ENCODE assay signal across 16 cellular contexts in the genomic region with DNA sequence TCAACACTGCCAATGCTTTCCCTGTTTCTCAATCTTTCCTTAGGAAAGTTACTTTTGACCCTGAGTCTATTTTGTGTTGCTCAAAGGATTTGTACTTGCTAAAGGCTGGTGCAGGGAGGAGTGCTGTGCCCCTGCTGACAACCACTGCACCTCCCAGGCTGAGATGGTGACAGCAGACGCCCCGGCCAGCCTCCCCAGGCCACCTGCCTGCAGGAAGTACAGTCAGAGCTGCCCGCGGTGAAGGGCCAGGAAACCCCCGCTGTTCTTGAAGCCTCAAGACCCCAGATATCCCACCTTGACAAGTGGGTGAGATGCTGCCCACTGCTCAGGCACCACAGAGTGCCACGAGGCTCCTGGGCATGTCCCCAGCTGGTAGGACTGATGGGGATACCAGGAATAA. TPM values are rescaled to one million over a fixed set of nuclear protein-coding genes. Genes with fewer than 3 reads are reported as not detected.
DNase-seq lines count a peak whose midpoint lies in the region; ATAC-seq, FAIRE-seq and TF ChIP-seq lines count a peak whose summit lies in the region.
"Had no signal": no experiment of that assay in that cellular context is flagged by ENCODE, and none has a peak within 500 bp of the region (broad histone marks: within the 10 kb centered on the region; RNA-seq: fewer than 3 reads in every experiment).

No MANE protein-coding gene starts in this region.

- SMC1A ChIA-PET in GM12878 (lab: Charles Lee; ENCODE audit: uncharacterized antibody, unreplicated experiment) = no interaction called here

- TF ChIP-seq POLR2A in GM12892 (IDR thresholded peaks at IDR 0.05; ENCODE audit: low read depth, low read length) = no peak
- TF ChIP-seq POLR2A in GM12878 (IDR thresholded peaks at IDR 0.05; ENCODE audit: low read depth, low read length) = no peak

- no peak overlapping the region for H3K4me3 ChIP-seq in GM12878
- H3K4me3 ChIP-seq: HAP-1, K562 had no signal

- no TSS peak for BruUV-seq in GM12878 (replicated peaks; lab: Mats Ljungman, UMichigan)

- FAIRE-seq in GM12892 (lab: Jason Lieb, UNC) (peak; percentile 54), GM12878 (lab: Jason Lieb, UNC) (no peak)
- FAIRE-seq: K562 had no signal

- intact Hi-C loops in GM12878 (cut with micrococcal nuclease; ENCODE audit: unreplicated experiment) (no loop called here), sciatic nerve (cut with DNase I) (no loop called here)

- H2AFZ ChIP-seq in GM12878 (ENCODE audit: control insufficient read depth, low read depth, low read length) = peak overlapping the region; percentile 55

- RAD21 ChIA-PET in GM12878 (lab: Charles Lee; ENCODE audit: unreplicated experiment) = interaction anchor here (0.7 kb wide), 1 partner anchor 506 kb away, joined by 4 read pairs; no protein-coding TSS in a partner anchor

- peaks cover 15% of the 10 kb centered on the region for H3K4me1 ChIP-seq in GM12878 (ENCODE audit: control insufficient read depth, insufficient read depth, low read length)
- H3K4me1 ChIP-seq: Caco-2, HAP-1 had no signal

- no peaks in the 10 kb centered on the region for H3K79me2 ChIP-seq in GM12878 (ENCODE audit: control insufficient read depth, insufficient read depth, low read length)

- no peaks in the 10 kb centered on the region for H3K27me3 ChIP-seq in GM12878 (replicated peaks in 1 of 2; ENCODE audit: control insufficient read depth in 2 of 2, insufficient read depth in 2 of 2, low read length in 1 of 2)

- POLR2A ChIA-PET in GM12878 (lab: Charles Lee) = interaction anchor here (0.6 to 0.7 kb wide), 2 partner anchors 511 to 933 kb away, joined by 3 read pairs; partner anchors contain the start of gene SERINC5

- H4K20me1 ChIP-seq in GM12878 (ENCODE audit: control insufficient read depth, insufficient read depth) = no peaks in the 10 kb centered on the region

- no peak for TF ChIP-seq CTCF in GM12878 (IDR thresholded peaks at IDR 0.05 in 2 of 3, conservative IDR thresholded peaks at IDR 0.05 in 1 of 3; ENCODE audit: control insufficient read depth in 2 of 3, extremely low read depth in 1 of 3, insufficient read depth in 1 of 3, low read depth in 3 of 3, low read length in 3 of 3)

- CTCF ChIA-PET in GM12878 (lab: Yijun Ruan, JAX) = interaction anchor here (0.6 to 5.3 kb wide), 4 partner anchors 18 to 997 kb away, joined by 3 to 24 read pairs (median 4); no protein-coding TSS in a partner anchor

- H3K9ac ChIP-seq in GM12878 (ENCODE audit: control insufficient read depth, insufficient read depth, low read length) = no peak overlapping the region

- no peaks in the 10 kb centered on the region for H3K9me3 ChIP-seq in GM12878 (replicated peaks; ENCODE audit: control insufficient read depth, insufficient read depth, low read length)
- H3K9me3 ChIP-seq: Caco-2, HAP-1 had no signal

- TF ChIP-seq RAD21 in GM12878 (IDR thresholded peaks at IDR 0.05; ENCODE audit: insufficient read depth, low read depth, low read length) = no peak

- TF ChIP-seq EP300 in GM12878 (IDR thresholded peaks at IDR 0.05; ENCODE audit: borderline replicate concordance in 1 of 2, control insufficient read depth in 1 of 2, low read depth in 2 of 2, low read length in 2 of 2) = no peak

- no peak overlapping the region for H3K27ac ChIP-seq in GM12878 (ENCODE audit: control insufficient read depth, insufficient read depth)

- ATAC-seq in HG02885 (IDR thresholded peaks at IDR 0.05; ENCODE audit: poor library complexity, unreplicated experiment) (peak; percentile 57), GM12878 (peak; percentile 84), sciatic nerve (peak; percentile 26), GM21529 (IDR thresholded peaks at IDR 0.05; ENCODE audit: unreplicated experiment) (no peak)
- ATAC-seq: K562 had no signal

- no peak overlapping the region; the same call in 1 of the 2 replicates for H3K4me2 ChIP-seq in GM12878 (ENCODE audit: control insufficient read depth, insufficient read depth)

- DNase-seq in GM12892 (ENCODE audit: insufficient read length) (no peak), GM12878 (ENCODE audit: low read depth, low spot score) (no peak), sciatic nerve (ENCODE audit: low spot score) (no peak), NCI-H446 (lab: John Stamatoyannopoulos, UW) (no peak), GDM1 (lab: John Stamatoyannopoulos, UW) (no peak)
- DNase-seq: Caco-2, DMS153, NCI-H187, NCI-H345, NCI-H526 treated with DMSO at 0.1 percent for 48 hours, RPMI8226, SIG-M5 had no signal

- no peaks in the 10 kb centered on the region for H3K36me3 ChIP-seq in GM12878 (ENCODE audit: control insufficient read depth in 2 of 2, insufficient read depth in 2 of 2, low read length in 1 of 2)
- H3K36me3 ChIP-seq: HAP-1 had no signal

- in situ Hi-C loops in GM12878 (cut with MboI) = no loop called here

- 19% methylated on average over 6 of the region's 6 CpGs for WGBS in GM12878 (ENCODE audit: insufficient coverage, insufficient replicate concordance, low lambda C conversion rate, missing lambda C conversion rate)

TF ChIP-seq in GM12878, 131 proteins besides CTCF, POLR2A, EP300 and RAD21:
- no peak for TF ChIP-seq ASH2L (IDR thresholded peaks at IDR 0.05; ENCODE audit: borderline replicate concordance, low read depth)
- TF ChIP-seq, protein P1, sequence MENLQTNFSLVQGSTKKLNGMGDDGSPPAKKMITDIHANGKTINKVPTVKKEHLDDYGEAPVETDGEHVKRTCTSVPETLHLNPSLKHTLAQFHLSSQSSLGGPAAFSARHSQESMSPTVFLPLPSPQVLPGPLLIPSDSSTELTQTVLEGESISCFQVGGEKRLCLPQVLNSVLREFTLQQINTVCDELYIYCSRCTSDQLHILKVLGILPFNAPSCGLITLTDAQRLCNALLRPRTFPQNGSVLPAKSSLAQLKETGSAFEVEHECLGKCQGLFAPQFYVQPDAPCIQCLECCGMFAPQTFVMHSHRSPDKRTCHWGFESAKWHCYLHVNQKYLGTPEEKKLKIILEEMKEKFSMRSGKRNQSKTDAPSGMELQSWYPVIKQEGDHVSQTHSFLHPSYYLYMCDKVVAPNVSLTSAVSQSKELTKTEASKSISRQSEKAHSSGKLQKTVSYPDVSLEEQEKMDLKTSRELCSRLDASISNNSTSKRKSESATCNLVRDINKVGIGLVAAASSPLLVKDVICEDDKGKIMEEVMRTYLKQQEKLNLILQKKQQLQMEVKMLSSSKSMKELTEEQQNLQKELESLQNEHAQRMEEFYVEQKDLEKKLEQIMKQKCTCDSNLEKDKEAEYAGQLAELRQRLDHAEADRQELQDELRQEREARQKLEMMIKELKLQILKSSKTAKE (IDR thresholded peaks at IDR 0.05; ENCODE audit: low read depth, poor library complexity, severe bottlenecking) = no peak
- no peak for TF ChIP-seq EGR1 (IDR thresholded peaks at IDR 0.05; ENCODE audit: borderline replicate concordance in 1 of 2, low read depth in 2 of 2, low read length in 2 of 2)
- no peak for TF ChIP-seq SMARCA5 (IDR thresholded peaks at IDR 0.05)
- no peak for TF ChIP-seq RFX5 (IDR thresholded peaks at IDR 0.05; ENCODE audit: low read depth, low read length)
- no peak for TF ChIP-seq POLR2AphosphoS5 (IDR thresholded peaks at IDR 0.05; ENCODE audit: low read length)
- TF ChIP-seq PAX5 (IDR thresholded peaks at IDR 0.05; ENCODE audit: borderline replicate concordance, low read depth, low read length) = no peak
- TF ChIP-seq MAX (IDR thresholded peaks at IDR 0.05; ENCODE audit: low read depth, low read length) = no peak
- no peak for TF ChIP-seq JUND (IDR thresholded peaks at IDR 0.05; ENCODE audit: low read depth, low read length)
- TF ChIP-seq TCF12 (IDR thresholded peaks at IDR 0.05; ENCODE audit: low read depth, low read length) = no peak

RNA-seq across cellular contexts. Expression of gene CKMT2, which starts 44.2 kb away (rescaled TPM):
- 0.76 TPM for polyA plus RNA-seq in GM12892 (2012; ENCODE audit: missing spikeins)
- not detected in 2 replicates for total RNA-seq in GM12878 (2013; cell fraction: nucleolus; rRNA removed)
- not detected in 2 replicates for total RNA-seq in GM12878 (2014; rRNA removed)
- total RNA-seq in GM12878 (2014; rRNA removed; fragmentation: Illumina TruSeq; extraction: Trizol) = not detected in 2 replicates
- not detected in 2 replicates for total RNA-seq in GM12878 (2021)
- polyA plus RNA-seq in GM12878 (2011; ENCODE audit: low read depth) = not detected
- not detected in 2 replicates for polyA plus RNA-seq in GM12878 (2011; rRNA removed)
- polyA plus RNA-seq in GM12878 (2011; cell fraction: cytosol; rRNA removed) = not detected in 2 replicates
- not detected in 2 replicates for polyA plus RNA-seq in GM12878 (2011; cell fraction: nucleus; rRNA removed)
- polyA plus RNA-seq in GM12878 (2012) = not detected in 2 replicates
- polyA plus RNA-seq in GM12878 (2014; fragmentation: Illumina TruSeq; extraction: Trizol) = not detected in 2 replicates
- polyA plus RNA-seq in GM12878 (2014; fragmentation: Nextera tagmentation; extraction: Ambion mirVana) = not detected
- not detected in 2 replicates for polyA plus RNA-seq in GM12878 (2014; rRNA removed)
- polyA plus RNA-seq in GM12878 (2016; fragmentation: Nextera tagmentation; extraction: Ambion mirVana) = 1 to 10 TPM in 1 of 2 experiments, under 1 TPM in 1; 0.70 to 1.2 TPM
- not detected in 2 replicates for polyA minus RNA-seq in GM12878 (2011; rRNA and poly(A)+ RNA removed)
- not detected in 2 replicates for polyA minus RNA-seq in GM12878 (2011; cell fraction: cytosol; rRNA and poly(A)+ RNA removed)
- not detected in 2 replicates for polyA minus RNA-seq in GM12878 (2011; cell fraction: nucleus; rRNA and poly(A)+ RNA removed)
- 5.9 TPM for total RNA-seq in sciatic nerve
- total RNA-seq: Caco-2, K562 had no signal
